ENCODE assay signal across 8 cellular contexts in the genomic region with DNA sequence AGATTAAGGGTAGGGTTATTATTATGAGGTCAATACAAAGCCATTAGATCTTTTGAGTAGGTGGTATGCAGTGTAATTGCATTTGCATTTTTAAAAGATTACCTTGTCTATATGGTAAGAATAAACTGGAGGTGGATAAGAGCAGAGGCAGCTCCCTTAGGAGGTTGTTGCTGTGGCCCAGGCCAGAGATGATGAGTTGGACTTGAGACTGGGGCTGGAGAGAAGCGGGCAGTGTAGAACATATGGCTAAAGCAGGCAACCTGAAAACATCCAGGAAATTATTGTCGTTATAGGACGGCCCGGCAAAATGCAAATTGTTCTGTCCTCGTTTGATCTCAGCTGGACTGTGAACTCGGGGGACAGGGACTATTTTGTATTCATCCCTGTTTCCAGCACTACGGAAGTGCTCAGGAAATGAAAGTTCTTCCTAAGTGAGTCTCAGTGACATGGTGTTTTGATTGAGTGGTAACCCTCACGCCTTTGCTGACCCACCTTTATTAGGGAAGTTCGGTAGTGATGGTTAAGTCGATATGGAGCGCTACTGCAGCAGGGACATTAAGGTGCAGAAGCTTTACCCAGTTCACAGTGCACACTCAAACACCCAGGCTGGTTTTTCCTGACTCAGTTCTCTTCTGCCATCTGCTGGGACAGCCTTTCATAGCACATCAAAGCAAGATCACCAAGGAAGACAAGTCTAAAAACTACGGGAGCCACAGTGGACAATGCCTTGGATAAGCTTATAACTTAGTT. TPM values are rescaled to one million over a fixed set of nuclear protein-coding genes. Genes with fewer than 3 reads are reported as not detected.
A peak's percentile ranks its signal among the peaks of the same experiment; 100 is the strongest.
DNase-seq lines count a peak whose midpoint lies in the region; ATAC-seq lines count a peak whose summit lies in the region.

No MANE protein-coding gene starts in this region.

- DNase-seq in activated T-cell treated with anti-CD3 and anti-CD28 coated beads for 24 hours (ENCODE audit: low read depth) (peak; percentile 48), NCI-H187 (lab: John Stamatoyannopoulos, UW) (peak; percentile 28 to 44), T-helper 9 cell (peak; percentile 25), cerebellum (ENCODE audit: low spot score) (peak; percentile 70), left colon (peak; percentile 41 to 63)
- no peak for DNase-seq in activated T-cell treated with anti-CD3 and anti-CD28 coated beads, Interleukin-2, amount 50 U/mL, for 1 hour
- DNase-seq in stimulated activated CD4-positive, alpha-beta T cell treated with anti-CD3 and anti-CD28 coated beads, Interleukin-4, amount 100 ng/mL, for 48 hours (ENCODE audit: low read depth in 2 of 2) = peak; percentile 15 to 34

- peak; percentile 50 for ATAC-seq in HG02763 (IDR thresholded peaks at IDR 0.05; ENCODE audit: unreplicated experiment)
- ATAC-seq in left colon = peak; percentile 96

- intact Hi-C loops in left colon (cut with DNase I, micrococcal nuclease) = no loop called here

RNA-seq across cellular contexts. Expression of a gene that starts 27.2 kb away (rescaled TPM):
- total RNA-seq in cerebellum (11.3 TPM), left colon (10 to 100 TPM; 15.1 to 16.9 TPM)

RNA-seq across cellular contexts. Expression of a gene that starts 50.5 kb away (rescaled TPM):
- 51.8 TPM for total RNA-seq in cerebellum
- total RNA-seq in left colon = under 1 TPM; 0.40 to 0.61 TPM

RNA-seq across cellular contexts. Expression of a gene that starts 55.2 kb away (rescaled TPM):
- 43.1 TPM for total RNA-seq in cerebellum
- 10 to 100 TPM; 13.8 to 31.7 TPM for total RNA-seq in left colon

Comparison
In these comparisons a context has a peak if more than half of its experiments do, and no peak if none do; other contexts are left out.
1. RNA of a gene that starts 50.5 kb away (total RNA-seq): 51.8 TPM in cerebellum (single experiment); 0.40 to 0.61 TPM in left colon; every median in the first group is over 10 times any median in the second.